20 cellular contexts compared by ENCODE assay signal in the genomic region with DNA sequence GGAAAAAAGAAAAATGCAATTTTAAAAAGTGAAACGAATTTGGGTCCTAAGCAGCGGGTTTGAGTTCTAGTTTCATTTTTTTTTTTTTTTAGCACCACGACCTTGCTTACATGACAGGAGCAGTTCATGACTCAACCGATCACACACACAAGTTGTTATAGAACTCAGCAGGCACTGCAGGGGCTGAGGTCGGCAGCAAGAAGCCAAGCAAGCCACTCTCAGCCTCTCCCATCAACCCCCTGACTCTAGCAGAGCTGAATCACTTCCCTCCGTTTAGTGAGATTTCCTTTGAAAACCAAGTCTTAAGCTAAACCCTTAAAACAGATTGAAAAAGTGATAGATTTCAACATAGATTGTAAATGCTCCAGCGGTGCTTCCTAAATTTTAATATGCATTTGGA.
A peak's percentile ranks its signal among the peaks of the same experiment; 100 is the strongest.
DNase-seq lines count a peak whose midpoint lies in the region; ATAC-seq, FAIRE-seq and TF ChIP-seq lines count a peak whose summit lies in the region.
"Had no signal": no experiment of that assay in that cellular context is flagged by ENCODE, and none has a peak within 500 bp of the region (broad histone marks: within the 10 kb centered on the region; RNA-seq: fewer than 3 reads in every experiment).

No MANE protein-coding gene starts in this region.

- H3K79me2 ChIP-seq in GM23338 (replicated peaks; ENCODE audit: insufficient read depth) (no peaks in the 10 kb centered on the region), endothelial cell of umbilical vein (ENCODE audit: control insufficient read depth, insufficient read depth, low read length) (no peaks in the 10 kb centered on the region), neural progenitor cell (ENCODE audit: low read depth) (no peaks in the 10 kb centered on the region)

- H3K4me3 Mint-ChIP-seq in GM23338 (no peak overlapping the region), WTC11 (no peak overlapping the region), neural progenitor cell (no peak overlapping the region)
- H3K4me3 Mint-ChIP-seq in activated CD4-positive, alpha-beta memory T cell treated with anti-CD3 and anti-CD28 coated beads for 36 hours, result no peak overlapping the region

- H2AFZ ChIP-seq in GM23338 (peak overlapping the region; percentile 89), endothelial cell of umbilical vein (ENCODE audit: low read depth, low read length) (no peak overlapping the region), neural progenitor cell (replicated peaks) (peak overlapping the region; percentile 96)

- DNase-seq in GM23338 (ENCODE audit: low spot score) (no peak), WTC11 (ENCODE audit: low spot score) (no peak), endothelial cell of umbilical vein (ENCODE audit: low read depth, low spot score) (peak; percentile 75), neural progenitor cell (ENCODE audit: low spot score) (peak; percentile 21)
- no peak for DNase-seq in activated CD4-positive, alpha-beta memory T cell treated with anti-CD3 and anti-CD28 coated beads for 36 hours
- DNase-seq in activated naive CD4-positive, alpha-beta T cell treated with anti-CD3 and anti-CD28 coated beads, Interleukin-2, amount 50 U/mL, for 16 hours, result no peak
- DNase-seq: C1 segment of cervical spinal cord, DMS79 treated with DMSO at 0.1 percent for 48 hours, GDM1, IMR-90, Karpas-422, NCI-H187, NCI-H446, NCI-H69, PC-3 had no signal

- peaks cover 10% of the 10 kb centered on the region for H3K27me3 Mint-ChIP-seq in GM23338 (ENCODE audit: insufficient read depth, low read depth, poor library complexity)
- 0 out of 2 replicates have a peak, but pooled peaks cover 4% of the 10 kb centered on the region for H3K27me3 Mint-ChIP-seq in WTC11 (ENCODE audit: low read depth)
- H3K27me3 Mint-ChIP-seq in neural progenitor cell (ENCODE audit: insufficient read depth, low read depth), result no peaks in the 10 kb centered on the region
- H3K27me3 Mint-ChIP-seq in activated CD4-positive, alpha-beta memory T cell treated with anti-CD3 and anti-CD28 coated beads for 36 hours, result no peaks in the 10 kb centered on the region

- peak overlapping the region; percentile 55; the same call in 1 of the 2 replicates for H3K27ac Mint-ChIP-seq in GM23338
- H3K27ac Mint-ChIP-seq in WTC11, result no peak overlapping the region
- H3K27ac Mint-ChIP-seq in neural progenitor cell, result no peak overlapping the region
- no peak overlapping the region for H3K27ac Mint-ChIP-seq in activated CD4-positive, alpha-beta memory T cell treated with anti-CD3 and anti-CD28 coated beads for 36 hours

- ATAC-seq in GM23338, result peak; percentile 60
- 0 out of 2 replicates have a peak, but pooled peaks have one; percentile 28 for ATAC-seq in WTC11
- no peak for ATAC-seq in HG02571 (IDR thresholded peaks at IDR 0.05; ENCODE audit: unreplicated experiment)
- ATAC-seq in HG02840 (IDR thresholded peaks at IDR 0.05; ENCODE audit: low FRiP score, unreplicated experiment), result no peak
- ATAC-seq: A549, GM12878, PC-3 had no signal

- H3K9me3 Mint-ChIP-seq in GM23338 (no peaks in the 10 kb centered on the region; the same call in 2 of the 3 replicates), WTC11 (no peaks in the 10 kb centered on the region), neural progenitor cell (no peaks in the 10 kb centered on the region)
- peaks cover 3% of the 10 kb centered on the region for H3K9me3 Mint-ChIP-seq in activated CD4-positive, alpha-beta memory T cell treated with anti-CD3 and anti-CD28 coated beads for 36 hours

- H3K27me3 ChIP-seq in GM23338 (ENCODE audit: insufficient read depth) (no peaks in the 10 kb centered on the region), endothelial cell of umbilical vein (ENCODE audit: control insufficient read depth in 2 of 2, insufficient read depth in 2 of 2, low read length in 2 of 2) (no peaks in the 10 kb centered on the region), neural progenitor cell (no peaks in the 10 kb centered on the region)

- dilution Hi-C loops in endothelial cell of umbilical vein (cut with MboI; ENCODE audit: extremely low pct_ligation_motif_present, low sequenced_read_pairs), result no loop called here

- intact Hi-C loops in endothelial cell of umbilical vein (cut with micrococcal nuclease), result no loop called here
- intact Hi-C loops in activated CD4-positive, alpha-beta memory T cell treated with anti-CD3 and anti-CD28 coated beads for 36 hours (cut with micrococcal nuclease), result no loop called here

- H3K4me1 ChIP-seq in GM23338 (ENCODE audit: insufficient read depth), result 0 out of 2 replicates have a peak, but pooled peaks cover 5% of the 10 kb centered on the region
- peaks cover 4% of the 10 kb centered on the region for H3K4me1 ChIP-seq in endothelial cell of umbilical vein (ENCODE audit: control insufficient read depth, extremely low read depth, insufficient read depth, low read length)
- H3K4me1 ChIP-seq in neural progenitor cell, result peaks cover 5% of the 10 kb centered on the region
- H3K4me1 ChIP-seq: A549 had no signal

- BruUV-seq in endothelial cell of umbilical vein (replicated peaks; lab: Mats Ljungman, UMichigan), result no TSS peak

- H3F3A ChIP-seq in GM23338 (replicated peaks; ENCODE audit: low read depth) (no peaks in the 10 kb centered on the region; the same call in 1 of the 2 replicates), neural progenitor cell (ENCODE audit: low read depth) (no peaks in the 10 kb centered on the region)

- POLR2A ChIA-PET in WTC11 (lab: Charles Lee), result no interaction called here
- POLR2A ChIA-PET in endothelial cell of umbilical vein (lab: Charles Lee), result no interaction called here
- POLR2A ChIA-PET in activated CD4-positive, alpha-beta memory T cell treated with anti-CD3 and anti-CD28 coated beads for 36 hours (lab: Charles Lee), result no interaction called here

- H3K4me3 ChIP-seq in GM23338 (no peak overlapping the region), endothelial cell of umbilical vein (replicated peaks in 1 of 3; ENCODE audit: insufficient read depth in 1 of 3, low read depth in 1 of 3, low read length in 3 of 3) (no peak overlapping the region), neural progenitor cell (no peak overlapping the region)
- H3K4me3 ChIP-seq: A549, GM12878 had no signal

- no peak overlapping the region for H3K9ac ChIP-seq in endothelial cell of umbilical vein (replicated peaks; ENCODE audit: extremely low read depth, insufficient read depth, low read length)
- no peak overlapping the region for H3K9ac ChIP-seq in neural progenitor cell

- H3K27ac ChIP-seq in GM23338 (ENCODE audit: low read depth) (no peak overlapping the region), endothelial cell of umbilical vein (ENCODE audit: insufficient read depth, low read depth, low read length) (no peak overlapping the region), neural progenitor cell (no peak overlapping the region)
- H3K27ac ChIP-seq: A549, RWPE1 had no signal

- H3K4me1 Mint-ChIP-seq in GM23338 (peaks cover 10% of the 10 kb centered on the region), WTC11 (peaks cover 12% of the 10 kb centered on the region), neural progenitor cell (peaks cover 9% of the 10 kb centered on the region)
- no peaks in the 10 kb centered on the region for H3K4me1 Mint-ChIP-seq in activated CD4-positive, alpha-beta memory T cell treated with anti-CD3 and anti-CD28 coated beads for 36 hours (ENCODE audit: low read depth)

- H3K36me3 Mint-ChIP-seq in GM23338 (ENCODE audit: low read depth) (no peaks in the 10 kb centered on the region), WTC11 (no peaks in the 10 kb centered on the region), neural progenitor cell (no peaks in the 10 kb centered on the region)
- H3K36me3 Mint-ChIP-seq in activated CD4-positive, alpha-beta memory T cell treated with anti-CD3 and anti-CD28 coated beads for 36 hours, result no peaks in the 10 kb centered on the region

- FAIRE-seq in endothelial cell of umbilical vein (lab: Jason Lieb, UNC), result no peak
- FAIRE-seq: A549, GM12878 had no signal

- H3K4me2 ChIP-seq in GM23338 (no peak overlapping the region), endothelial cell of umbilical vein (ENCODE audit: insufficient read depth, low read length) (no peak overlapping the region), neural progenitor cell (no peak overlapping the region)
- H3K4me2 ChIP-seq: A549 had no signal

- H3K9me3 ChIP-seq in endothelial cell of umbilical vein (replicated peaks; ENCODE audit: control insufficient read depth, insufficient read depth, low read length), result no peaks in the 10 kb centered on the region
- no peaks in the 10 kb centered on the region for H3K9me3 ChIP-seq in neural progenitor cell (ENCODE audit: low read depth)
- H3K9me3 ChIP-seq: A549 had no signal

- H4K20me1 ChIP-seq in GM23338 (replicated peaks; ENCODE audit: insufficient read depth), result no peaks in the 10 kb centered on the region
- H4K20me1 ChIP-seq in endothelial cell of umbilical vein (replicated peaks; ENCODE audit: control insufficient read depth, extremely low read depth, insufficient read depth, low read length), result no peaks in the 10 kb centered on the region
- H4K20me1 ChIP-seq in neural progenitor cell (ENCODE audit: low read depth), result no peaks in the 10 kb centered on the region

- CTCF ChIA-PET in WTC11 (lab: Charles Lee), result no interaction called here
- CTCF ChIA-PET in endothelial cell of umbilical vein (lab: Charles Lee), result no interaction called here
- CTCF ChIA-PET in activated CD4-positive, alpha-beta memory T cell treated with anti-CD3 and anti-CD28 coated beads for 36 hours (lab: Charles Lee), result no interaction called here

- H3K9me1 ChIP-seq in endothelial cell of umbilical vein (replicated peaks; ENCODE audit: control insufficient read depth, extremely low read depth, insufficient read depth, low read length), result no peaks in the 10 kb centered on the region

- peaks cover 9% of the 10 kb centered on the region for H3K9me2 ChIP-seq in GM23338 (ENCODE audit: insufficient read depth)

- no peaks in the 10 kb centered on the region for H3K36me3 ChIP-seq in GM23338 (ENCODE audit: insufficient read depth)
- H3K36me3 ChIP-seq in endothelial cell of umbilical vein (ENCODE audit: control insufficient read depth in 2 of 2, extremely low read depth in 1 of 2, insufficient read depth in 2 of 2, low read length in 2 of 2), result no peaks in the 10 kb centered on the region
- no peaks in the 10 kb centered on the region for H3K36me3 ChIP-seq in neural progenitor cell

- TF ChIP-seq CTCF in GM23338 (conservative IDR thresholded peaks at IDR 0.05; ENCODE audit: low read depth in 2 of 2) (no peak), WTC11 (IDR thresholded peaks at IDR 0.05) (no peak), endothelial cell of umbilical vein (IDR thresholded peaks at IDR 0.05; ENCODE audit: extremely low read depth in 1 of 2, insufficient read depth in 1 of 2, low read depth in 1 of 2, low read length in 2 of 2) (no peak), neural progenitor cell (IDR thresholded peaks at IDR 0.05) (no peak)

- TF ChIP-seq POLR2A in endothelial cell of umbilical vein (IDR thresholded peaks at IDR 0.05; ENCODE audit: low read depth, low read length), result no peak

TF ChIP-seq in GM23338, 12 proteins besides CTCF, POLR2A, EP300 and RAD21 (continues in another document):
- no peak for TF ChIP-seq POLR2AphosphoS5 (IDR thresholded peaks at IDR 0.05; ENCODE audit: low read depth)

TF ChIP-seq in endothelial cell of umbilical vein, 7 proteins besides CTCF, POLR2A, EP300 and RAD21 (continues in another document):
- no peak for TF ChIP-seq EZH2 (IDR thresholded peaks at IDR 0.05; ENCODE audit: borderline replicate concordance, low read depth, low read length, severe bottlenecking)
- TF ChIP-seq POLR2AphosphoS5 (IDR thresholded peaks at IDR 0.05; ENCODE audit: insufficient read depth, low read depth, low read length), result no peak
- TF ChIP-seq MYC (IDR thresholded peaks at IDR 0.05; ENCODE audit: low read depth, low read length), result no peak

Comparison
In these comparisons a context has a peak if more than half of its experiments do, and no peak if none do; other contexts are left out.
1. ATAC-seq: peak in GM23338 (single experiment) and WTC11 (single experiment); none in HG02571 (single experiment) and HG02840 (single experiment).
2. DNase-seq: peak in endothelial cell of umbilical vein (single experiment) and neural progenitor cell (single experiment); none in GM23338 (single experiment), WTC11 (single experiment), activated CD4-positive, alpha-beta memory T cell treated with anti-CD3 and anti-CD28 coated beads for 36 hours (single experiment) and activated naive CD4-positive, alpha-beta T cell treated with anti-CD3 and anti-CD28 coated beads, Interleukin-2, amount 50 U/mL, for 16 hours (single experiment).